Comparison of ENCODE assay signal across 21 cellular contexts in the genomic region with DNA sequence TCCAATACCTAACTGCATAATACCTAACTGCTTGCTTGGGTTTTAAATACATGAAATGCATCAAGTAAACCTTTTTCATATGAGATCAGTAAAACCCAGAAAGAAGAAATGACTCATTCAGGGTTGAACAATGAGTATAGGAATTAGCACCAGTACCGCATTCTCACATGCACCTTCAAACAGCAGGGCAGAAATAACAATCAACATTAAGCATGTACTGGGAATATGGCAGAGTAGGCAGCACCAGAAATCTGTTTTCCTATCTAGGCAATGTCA.
DNase-seq lines count a peak whose midpoint lies in the region; ATAC-seq, FAIRE-seq and TF ChIP-seq lines count a peak whose summit lies in the region.
"Had no signal": no experiment of that assay in that cellular context is flagged by ENCODE, and none has a peak within 500 bp of the region (broad histone marks: within the 10 kb centered on the region; RNA-seq: fewer than 3 reads in every experiment).

No MANE protein-coding gene starts in this region.

- no peak overlapping the region for H3K27ac ChIP-seq in gastroesophageal sphincter
- H3K27ac ChIP-seq: hepatocyte had no signal

- FAIRE-seq in bronchial epithelial cell (lab: Jason Lieb, UNC) (no peak), HTR-8/SVneo (lab: Jason Lieb, UNC) (no peak)
- FAIRE-seq: colon, G401.6 had no signal

- intact Hi-C loops in sciatic nerve (cut with DNase I), result no loop called here

- TF ChIP-seq EP300 in gastroesophageal sphincter (IDR thresholded peaks at IDR 0.05), result no peak

- H3K9me3 ChIP-seq in gastroesophageal sphincter, result peaks cover 0 to 23% (median 0%) of the 10 kb centered on the region in 3 donors

- TF ChIP-seq CTCF in bronchial epithelial cell (IDR thresholded peaks at IDR 0.05; ENCODE audit: insufficient read depth, low read length, severe bottlenecking) (no peak), gastroesophageal sphincter (IDR thresholded peaks at IDR 0.05) (no peak)

- peak; percentile 70 for ATAC-seq in GM18909 (IDR thresholded peaks at IDR 0.05; ENCODE audit: poor library complexity, unreplicated experiment)
- peak; percentile 92 for ATAC-seq in GM21717 (IDR thresholded peaks at IDR 0.05; ENCODE audit: unreplicated experiment)
- ATAC-seq in HG03060 (IDR thresholded peaks at IDR 0.05; ENCODE audit: low read depth, unreplicated experiment), result peak; percentile 92
- ATAC-seq in gastroesophageal sphincter, result no peak
- no peak for ATAC-seq in sciatic nerve
- ATAC-seq: activated CD4-positive, alpha-beta T cell treated with anti-CD3 and anti-CD28 coated beads for 36 hours; activated T-cell treated with anti-CD3 and anti-CD28 coated beads, Interleukin-2, amount 50 U/mL, for 4 hours; esophagus mucosa; left ventricle myocardium superior; T-helper 17 cell had no signal

- WGBS in gastroesophageal sphincter (ENCODE audit: low coverage in 1 of 2), 2 donors, result 83 to 100% methylated on average over 1 of the region's 1 CpG

- H3K36me3 ChIP-seq in bronchial epithelial cell (ENCODE audit: control insufficient read depth, insufficient read depth, low read length), result no peaks in the 10 kb centered on the region
- H3K36me3 ChIP-seq in gastroesophageal sphincter, result no peaks in the 10 kb centered on the region

- no peak for TF ChIP-seq POLR2A in gastroesophageal sphincter (IDR thresholded peaks at IDR 0.05)

- H3K4me3 ChIP-seq in bronchial epithelial cell (ENCODE audit: low read depth, low read length) (no peak overlapping the region), gastroesophageal sphincter (no peak overlapping the region)
- H3K4me3 ChIP-seq: hepatocyte had no signal

- DNase-seq in bronchial epithelial cell (ENCODE audit: low read depth) (peak; percentile 15), HTR-8/SVneo (ENCODE audit: insufficient read length, low spot score) (no peak), sciatic nerve (ENCODE audit: low spot score) (no peak), NCI-H446 treated with DMSO at 0.1 percent for 48 hours (lab: John Stamatoyannopoulos, UW) (no peak)
- DNase-seq: activated CD4-positive, alpha-beta T cell treated with anti-CD3 and anti-CD28 coated beads for 36 hours; activated T-cell treated with anti-CD3 and anti-CD28 coated beads, Interleukin-2, amount 50 U/mL, for 4 hours; amniotic stem cell; CD4-positive, alpha-beta memory T cell; left ventricle myocardium superior; NCI-H2029; NCI-H774; substantia nigra; T-helper 17 cell had no signal

- no peaks in the 10 kb centered on the region for H3K4me1 ChIP-seq in gastroesophageal sphincter

- H3K27me3 ChIP-seq in bronchial epithelial cell (ENCODE audit: control insufficient read depth, insufficient read depth, low read length) (no peaks in the 10 kb centered on the region), gastroesophageal sphincter (peaks cover 5% of the 10 kb centered on the region)
- H3K27me3 ChIP-seq: hepatocyte had no signal

Comparison
In these comparisons a context has a peak if more than half of its experiments do, and no peak if none do; other contexts are left out.
1. ATAC-seq: peak in GM18909 (single experiment), GM21717 (single experiment) and HG03060 (single experiment); none in gastroesophageal sphincter (single experiment) and sciatic nerve (single experiment).